Comparison of ENCODE assay signal across 14 cellular contexts in the genomic region with DNA sequence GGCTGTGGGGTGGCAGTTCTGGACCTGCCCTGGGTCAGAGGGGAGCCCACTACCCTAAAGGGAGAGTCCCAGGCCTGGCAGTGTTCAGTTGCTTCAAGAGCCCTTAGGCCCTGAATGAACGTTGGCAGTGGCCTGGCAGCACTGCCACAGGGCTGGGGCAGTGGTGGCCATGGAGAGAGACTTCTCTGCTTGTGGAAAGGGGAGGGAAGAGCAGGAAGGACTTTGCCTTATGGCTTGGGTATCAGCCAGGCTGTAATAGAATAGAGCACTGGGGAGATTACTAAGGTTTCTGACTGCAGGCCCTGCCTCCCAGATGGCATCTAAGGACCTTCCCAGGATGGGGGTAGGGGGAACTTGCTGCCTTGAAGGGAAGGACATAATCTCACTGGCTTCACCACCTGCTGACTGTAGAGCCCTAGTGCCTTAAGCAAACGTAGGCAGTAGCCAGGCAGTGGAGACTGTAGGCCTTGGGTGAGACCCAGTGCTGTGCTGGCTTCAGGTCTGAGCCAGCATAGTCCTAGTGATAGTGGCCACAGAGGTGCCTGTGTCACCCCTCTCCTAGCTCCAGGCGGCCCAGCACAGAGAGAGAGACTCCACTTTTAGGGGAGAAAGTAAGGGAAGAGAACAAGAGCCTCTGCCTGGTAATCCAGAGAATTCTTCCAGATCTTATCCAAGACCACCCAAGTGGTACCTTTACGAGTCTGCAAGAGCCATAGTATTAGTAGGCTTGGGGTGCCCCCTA. TPM values are rescaled to one million over a fixed set of nuclear protein-coding genes. Genes with fewer than 3 reads are reported as not detected.
A peak's percentile ranks its signal among the peaks of the same experiment; 100 is the strongest.
DNase-seq lines count a peak whose midpoint lies in the region; FAIRE-seq and TF ChIP-seq lines count a peak whose summit lies in the region.
"Had no signal": no experiment of that assay in that cellular context is flagged by ENCODE, and none has a peak within 500 bp of the region (broad histone marks: within the 10 kb centered on the region; RNA-seq: fewer than 3 reads in every experiment).

No MANE protein-coding gene starts in this region.

- H3K4me3 ChIP-seq in HFF-Myc (replicated peaks; ENCODE audit: low read depth, low read length) (no peak overlapping the region), small intestine (ENCODE audit: low read depth in 1 of 2, low read length in 2 of 2) (no peak overlapping the region)

- FAIRE-seq in small intestine (lab: Jason Lieb, UNC): no peak

- no peaks in the 10 kb centered on the region for H3K27me3 ChIP-seq in small intestine (ENCODE audit: control insufficient read depth in 2 of 2, insufficient read depth in 2 of 2, low read length in 2 of 2)

- H3K27ac Mint-ChIP-seq in mesothelial cell of epicardium: no peak overlapping the region
- H3K27ac Mint-ChIP-seq: activated CD8-positive, alpha-beta T cell treated with anti-CD3 and anti-CD28 coated beads, Interleukin-2, amount 10 ng/mL, durations not matched to agents 7 days and 5 days had no signal

- H3K9me3 Mint-ChIP-seq in mesothelial cell of epicardium: peaks cover 11% of the 10 kb centered on the region
- H3K9me3 Mint-ChIP-seq: stimulated activated naive CD8-positive, alpha-beta T cell treated with anti-CD3 and anti-CD28 coated beads, Interleukin-15, amount 100 ng/mL, for 72 hours had no signal

- H3K27ac ChIP-seq in RWPE1 (peak overlapping the region; percentile 63), small intestine (ENCODE audit: low read depth in 1 of 2, low read length in 1 of 2) (peak overlapping the region; percentile 61 to 83)
- H3K27ac ChIP-seq: C4-2B had no signal

- DNase-seq in HFF-Myc (ENCODE audit: extremely low read depth, low read depth) (no peak), RWPE1 (ENCODE audit: low spot score) (no peak), islet precursor cell (peak; percentile 57), small intestine (peak; percentile 91), mesothelial cell of epicardium (ENCODE audit: low spot score in 2 of 2, unreplicated experiment in 2 of 2) (no peak), AML-193 (lab: John Stamatoyannopoulos, UW) (no peak), GM10266 (ENCODE audit: extremely low spot score) (no peak)
- no peak for DNase-seq in stimulated activated CD4-positive, alpha-beta T cell treated with anti-CD3 and anti-CD28 coated beads, Interleukin-4, amount 100 ng/mL, for 4 hours
- DNase-seq: activated CD8-positive, alpha-beta T cell treated with anti-CD3 and anti-CD28 coated beads, Interleukin-2, amount 10 ng/mL, durations not matched to agents 7 days and 5 days; activated naive CD4-positive, alpha-beta T cell treated with anti-CD3 and anti-CD28 coated beads, Interleukin-2, amount 50 U/mL, for 16 hours; cerebellar nuclear complex; stimulated activated naive CD8-positive, alpha-beta T cell treated with anti-CD3 and anti-CD28 coated beads, Interleukin-15, amount 100 ng/mL, for 72 hours; T1000 had no signal

- H3K4me1 Mint-ChIP-seq in mesothelial cell of epicardium: no peaks in the 10 kb centered on the region
- H3K4me1 Mint-ChIP-seq: stimulated activated naive CD8-positive, alpha-beta T cell treated with anti-CD3 and anti-CD28 coated beads, Interleukin-15, amount 100 ng/mL, for 72 hours had no signal

- TF ChIP-seq CTCF in HFF-Myc (IDR thresholded peaks at IDR 0.05; ENCODE audit: low read depth, low read length, missing control alignments) (peak; percentile 15), RWPE1 (conservative IDR thresholded peaks at IDR 0.05; ENCODE audit: low read depth) (no peak), mesothelial cell of epicardium (IDR thresholded peaks at IDR 0.05; ENCODE audit: unreplicated experiment) (no peak), GM10266 (IDR thresholded peaks at IDR 0.05; ENCODE audit: control insufficient read depth, insufficient read depth, low read depth, missing control alignments) (no peak)

- WGBS in small intestine, 3 donors: 36 to 57% (median 44%) methylated on average over 4 of the region's 4 CpGs

- no peaks in the 10 kb centered on the region for H3K36me3 ChIP-seq in small intestine (ENCODE audit: control insufficient read depth in 2 of 2, insufficient read depth in 2 of 2, low read length in 2 of 2)

- no peaks in the 10 kb centered on the region for H3K9me3 ChIP-seq in small intestine (ENCODE audit: control insufficient read depth, low read depth)

- POLR2A ChIA-PET in RWPE1 (lab: Yijun Ruan, JAX; ENCODE audit: low non-redundant PET): no interaction called here

- no peak overlapping the region for H3K4me3 Mint-ChIP-seq in mesothelial cell of epicardium
- H3K4me3 Mint-ChIP-seq: activated CD8-positive, alpha-beta T cell treated with anti-CD3 and anti-CD28 coated beads, Interleukin-2, amount 10 ng/mL, durations not matched to agents 7 days and 5 days; stimulated activated naive CD8-positive, alpha-beta T cell treated with anti-CD3 and anti-CD28 coated beads, Interleukin-15, amount 100 ng/mL, for 72 hours had no signal

- peaks cover 0 to 3% of the 10 kb centered on the region in 2 donors for H3K4me1 ChIP-seq in small intestine (ENCODE audit: control insufficient read depth in 2 of 2, insufficient read depth in 1 of 2, low read depth in 1 of 2, low read length in 1 of 2)

- CTCF ChIA-PET in RWPE1 (lab: Yijun Ruan, JAX): interaction anchor here (0.6 kb wide), 1 partner anchor 117 kb away, joined by 3 read pairs; no protein-coding TSS in a partner anchor

- peaks cover 12% of the 10 kb centered on the region for H3K36me3 Mint-ChIP-seq in mesothelial cell of epicardium

- no peaks in the 10 kb centered on the region for H3K27me3 Mint-ChIP-seq in mesothelial cell of epicardium (ENCODE audit: low read depth)
- H3K27me3 Mint-ChIP-seq: stimulated activated naive CD8-positive, alpha-beta T cell treated with anti-CD3 and anti-CD28 coated beads, Interleukin-15, amount 100 ng/mL, for 72 hours had no signal

RNA-seq across cellular contexts. Expression of a gene that starts 27.6 kb away (rescaled TPM):
- polyA plus RNA-seq in small intestine: 10 to 100 TPM; 13.8 to 27.1 (median 21.6) TPM
- total RNA-seq in mesothelial cell of epicardium: 88.2 to 91.9 TPM (median 88.6 TPM) in 3 replicates

RNA-seq across cellular contexts. Expression of a gene that starts 43.5 kb away (rescaled TPM):
- polyA plus RNA-seq in small intestine: 100 to 1,000 TPM in 2 of 3 donors, 10 to 100 TPM in 1; 59.0 to 484 (median 395) TPM
- total RNA-seq in mesothelial cell of epicardium: 1.6 to 1.9 TPM (median 1.7 TPM) in 3 replicates

RNA-seq across cellular contexts. Expression of a gene that starts 47.8 kb away (rescaled TPM):
- polyA plus RNA-seq in small intestine: 10 to 100 TPM in 2 of 3 donors, 1 to 10 TPM in 1; 9.6 to 26.5 (median 17.2) TPM
- total RNA-seq in mesothelial cell of epicardium: 33.4 to 35.3 TPM (median 34.1 TPM) in 3 replicates

Comparison
In these comparisons a context has a peak if more than half of its experiments do, and no peak if none do; other contexts are left out.
1. DNase-seq: peak in islet precursor cell (single experiment) and small intestine (single experiment); none in HFF-Myc (single experiment), RWPE1 (single experiment), stimulated activated CD4-positive, alpha-beta T cell treated with anti-CD3 and anti-CD28 coated beads, Interleukin-4, amount 100 ng/mL, for 4 hours (0 of 2), mesothelial cell of epicardium (0 of 2), AML-193 (0 of 2) and GM10266 (single experiment).